17 cellular contexts compared by ENCODE assay signal in genomic region chr6:166673309-166673708, GRCh38.
"Had no signal": no experiment of that assay in that cellular context is flagged by ENCODE, and none has a peak within 500 bp of the region (broad histone marks: within the 10 kb centered on the region; RNA-seq: fewer than 3 reads in every experiment).

No MANE protein-coding gene starts in this region.

- H3K4me3 Mint-ChIP-seq: nephron progenitor cell, type B pancreatic cell had no signal

- H3K36me3 Mint-ChIP-seq: naive thymus-derived CD4-positive, alpha-beta T cell had no signal

- H3K27me3 ChIP-seq: dorsolateral prefrontal cortex, sigmoid colon, thyroid gland had no signal

- H3K9me3 ChIP-seq: neutrophil, sigmoid colon, thyroid gland had no signal

- DNase-seq: effector CD8-positive, alpha-beta T cell; foreskin melanocyte; head of caudate nucleus; hypothalamus; islet precursor cell; mammary epithelial cell; naive thymus-derived CD4-positive, alpha-beta T cell; nephron progenitor cell; sigmoid colon; stimulated activated naive CD4-positive, alpha-beta T cell treated with Interleukin-2 at 50 U/mL for 16 hours; thyroid gland had no signal

- H3K36me3 ChIP-seq: neutrophil, sigmoid colon, thyroid gland had no signal

- H3K9me3 Mint-ChIP-seq: naive thymus-derived CD4-positive, alpha-beta T cell had no signal

- H3K27ac Mint-ChIP-seq: naive thymus-derived CD4-positive, alpha-beta T cell; nephron progenitor cell; type B pancreatic cell had no signal

- H3K27ac ChIP-seq: coronary artery, sigmoid colon, skin epidermis, thyroid gland had no signal

- H3K4me3 ChIP-seq: coronary artery, dorsolateral prefrontal cortex, sigmoid colon, skin epidermis, thyroid gland had no signal

- ATAC-seq: left lobe of liver; naive thymus-derived CD4-positive, alpha-beta T cell had no signal
